Comparison of ENCODE assay signal across 9 cellular contexts in the genomic region with DNA sequence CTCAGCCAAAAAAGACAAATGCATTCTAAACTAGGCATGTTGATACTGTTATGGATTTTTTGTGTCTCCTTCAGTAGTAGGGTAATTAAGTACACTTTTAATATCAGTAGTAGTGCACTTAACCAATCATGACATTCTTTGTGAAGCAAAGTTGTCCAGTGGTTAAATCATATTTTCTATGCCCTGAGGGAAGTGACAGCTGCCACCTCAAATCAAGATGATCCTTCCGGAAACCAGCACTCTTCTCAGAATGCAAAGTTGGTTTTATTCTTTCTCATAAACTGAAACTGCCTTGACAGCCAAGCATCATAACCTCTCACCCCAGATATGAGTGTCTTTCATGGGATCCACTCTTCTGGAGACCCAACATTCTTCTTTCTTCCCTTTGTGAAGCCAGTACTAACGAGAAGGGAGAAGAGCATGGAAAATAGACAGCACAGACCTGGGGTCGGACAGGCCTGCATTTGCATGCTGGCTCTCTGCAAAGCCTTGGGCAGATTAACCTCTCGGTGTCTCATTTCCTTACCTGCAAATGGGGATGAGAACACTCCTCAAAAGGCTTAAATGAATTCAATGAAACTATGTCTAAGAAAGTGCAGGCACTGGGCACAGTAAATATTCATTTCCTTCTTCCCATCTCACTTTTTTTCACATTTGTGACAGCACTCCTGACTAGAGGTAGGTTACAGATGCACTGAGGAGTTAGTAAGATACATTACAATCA. TPM values are rescaled to one million over a fixed set of nuclear protein-coding genes. Genes with fewer than 3 reads are reported as not detected.
DNase-seq lines count a peak whose midpoint lies in the region; ATAC-seq and TF ChIP-seq lines count a peak whose summit lies in the region.
"Had no signal": no experiment of that assay in that cellular context is flagged by ENCODE, and none has a peak within 500 bp of the region (broad histone marks: within the 10 kb centered on the region; RNA-seq: fewer than 3 reads in every experiment).

No MANE protein-coding gene starts in this region.

- H3K4me1 Mint-ChIP-seq in activated CD8-positive, alpha-beta memory T cell treated with anti-CD3 and anti-CD28 coated beads, Interleukin-2, amount 10 ng/mL, durations not matched to agents 7 days and 5 days, result peaks cover 47% of the 10 kb centered on the region
- peaks cover 61 to 67% (median 65%) of the 10 kb centered on the region in 3 donors for H3K4me1 Mint-ChIP-seq in T-cell

- peaks cover 3% of the 10 kb centered on the region for H3K9me3 Mint-ChIP-seq in activated CD8-positive, alpha-beta memory T cell treated with anti-CD3 and anti-CD28 coated beads, Interleukin-2, amount 10 ng/mL, durations not matched to agents 7 days and 5 days (ENCODE audit: low read depth)
- H3K9me3 Mint-ChIP-seq in T-cell, result no peaks in the 10 kb centered on the region

- peak overlapping the region; percentile 56 for H3K4me3 Mint-ChIP-seq in activated CD8-positive, alpha-beta memory T cell treated with anti-CD3 and anti-CD28 coated beads, Interleukin-2, amount 10 ng/mL, durations not matched to agents 7 days and 5 days
- peak overlapping the region; percentile 21 to 50 (median 42) for H3K4me3 Mint-ChIP-seq in T-cell

- no peaks in the 10 kb centered on the region for H3K27me3 ChIP-seq in suprapubic skin

- H3K27me3 Mint-ChIP-seq in activated CD8-positive, alpha-beta memory T cell treated with anti-CD3 and anti-CD28 coated beads, Interleukin-2, amount 10 ng/mL, durations not matched to agents 7 days and 5 days, result no peaks in the 10 kb centered on the region
- H3K27me3 Mint-ChIP-seq in T-cell, result no peaks in the 10 kb centered on the region

- no peak for TF ChIP-seq EP300 in suprapubic skin (IDR thresholded peaks at IDR 0.05)

- H3K4me1 ChIP-seq in suprapubic skin, result peaks cover 38% of the 10 kb centered on the region

- peak; percentile 74 for DNase-seq in activated CD8-positive, alpha-beta memory T cell treated with anti-CD3 and anti-CD28 coated beads, Interleukin-2, amount 10 ng/mL, durations not matched to agents 7 days and 5 days
- no peak for DNase-seq in activated CD8-positive, alpha-beta memory T cell treated with anti-CD3 and anti-CD28 coated beads, Interleukin-2, amount 50 U/mL, for 4 hours
- DNase-seq in T-cell, result no peak
- DNase-seq in stimulated activated CD8-positive, alpha-beta memory T cell treated with anti-CD3 and anti-CD28 coated beads, Interleukin-15, amount 100 ng/mL, for 48 hours (ENCODE audit: low read depth in 2 of 2), result peak; percentile 4 to 8
- no peak for DNase-seq in suprapubic skin (ENCODE audit: low spot score in 2 of 2)
- DNase-seq in DMS79 (lab: John Stamatoyannopoulos, UW), result no peak
- no peak for DNase-seq in RWPE1 (ENCODE audit: low spot score)
- DNase-seq: NCI-H187 had no signal

- CTCF ChIA-PET in activated CD8-positive, alpha-beta memory T cell treated with anti-CD3 and anti-CD28 coated beads, Interleukin-2, amount 10 ng/mL, durations not matched to agents 7 days and 5 days (lab: Charles Lee), result interaction anchor here (0.7 to 3.4 kb wide), 9 partner anchors 11 to 299 kb away, joined by 3 to 16 read pairs (median 5); no protein-coding TSS in a partner anchor
- CTCF ChIA-PET in T-cell (lab: Charles Lee), result interaction anchor here in 1 of 2 donors (0.5 to 2.7 kb wide), 6 partner anchors 14 to 634 kb away, joined by 3 to 16 read pairs (median 6); partner anchors contain the start of genes AAGAB and IQCH
- CTCF ChIA-PET in RWPE1 (lab: Yijun Ruan, JAX), result no interaction called here

- POLR2A ChIA-PET in T-cell (lab: Charles Lee) (no interaction called here), RWPE1 (lab: Yijun Ruan, JAX; ENCODE audit: low non-redundant PET) (no interaction called here)

- H3K36me3 Mint-ChIP-seq in activated CD8-positive, alpha-beta memory T cell treated with anti-CD3 and anti-CD28 coated beads, Interleukin-2, amount 10 ng/mL, durations not matched to agents 7 days and 5 days, result peaks cover 28% of the 10 kb centered on the region
- peaks cover 20% of the 10 kb centered on the region for H3K36me3 Mint-ChIP-seq in T-cell

- peaks cover 3% of the 10 kb centered on the region for H3K36me3 ChIP-seq in suprapubic skin

- H3K4me3 ChIP-seq in suprapubic skin, result no peak overlapping the region

- 49% methylated on average over 4 of the region's 4 CpGs for WGBS in suprapubic skin

- ATAC-seq in activated CD8-positive, alpha-beta memory T cell treated with anti-CD3 and anti-CD28 coated beads, Interleukin-2, amount 10 ng/mL, durations not matched to agents 7 days and 5 days, result peak; percentile 92
- ATAC-seq in HG02870 (IDR thresholded peaks at IDR 0.05; ENCODE audit: unreplicated experiment) (peak; percentile 90), T-cell (replicated peaks in 1 of 4) (peak; percentile 46 to 77 (median 61))

- H3K27ac ChIP-seq in suprapubic skin (no peak overlapping the region), RWPE1 (no peak overlapping the region)

- no peak for TF ChIP-seq CTCF in suprapubic skin (IDR thresholded peaks at IDR 0.05)
- TF ChIP-seq CTCF in RWPE1 (conservative IDR thresholded peaks at IDR 0.05; ENCODE audit: low read depth), result no peak

- TF ChIP-seq POLR2A in suprapubic skin (IDR thresholded peaks at IDR 0.05), result no peak

- no peaks in the 10 kb centered on the region for H3K9me3 ChIP-seq in suprapubic skin

- peak overlapping the region; percentile 87 for H3K27ac Mint-ChIP-seq in activated CD8-positive, alpha-beta memory T cell treated with anti-CD3 and anti-CD28 coated beads, Interleukin-2, amount 10 ng/mL, durations not matched to agents 7 days and 5 days
- peak overlapping the region; percentile 64 to 89 for H3K27ac Mint-ChIP-seq in T-cell

RNA-seq across cellular contexts. Expression of gene AAGAB, which starts 13.2 kb away (rescaled TPM):
- total RNA-seq in activated CD8-positive, alpha-beta memory T cell treated with anti-CD3 and anti-CD28 coated beads, Interleukin-2, amount 10 ng/mL, durations not matched to agents 7 days and 5 days, result 10 to 100 TPM; 46.8 to 57.0 TPM
- total RNA-seq in T-cell (10 to 100 TPM; 21.9 to 28.4 (median 23.6) TPM), suprapubic skin (10 to 100 TPM; 18.6 to 28.0 (median 26.0) TPM)

RNA-seq across cellular contexts. Expression of gene IQCH, which starts 13.3 kb away (rescaled TPM):
- 1 to 10 TPM in 1 of 2 experiments, under 1 TPM in 1; 0.98 to 1.9 TPM for total RNA-seq in activated CD8-positive, alpha-beta memory T cell treated with anti-CD3 and anti-CD28 coated beads, Interleukin-2, amount 10 ng/mL, durations not matched to agents 7 days and 5 days
- total RNA-seq in T-cell, result 1 to 10 TPM in 4 of 5 donors, under 1 TPM in 1; 0.43 to 2.6 (median 1.3) TPM
- total RNA-seq in suprapubic skin, result 1 to 10 TPM; 1.4 to 3.1 (median 2.2) TPM

Comparison
In these comparisons a context has a peak if more than half of its experiments do, and no peak if none do; other contexts are left out.
1. DNase-seq: peak in activated CD8-positive, alpha-beta memory T cell treated with anti-CD3 and anti-CD28 coated beads, Interleukin-2, amount 10 ng/mL, durations not matched to agents 7 days and 5 days (single experiment) and stimulated activated CD8-positive, alpha-beta memory T cell treated with anti-CD3 and anti-CD28 coated beads, Interleukin-15, amount 100 ng/mL, for 48 hours (2 of 2); none in activated CD8-positive, alpha-beta memory T cell treated with anti-CD3 and anti-CD28 coated beads, Interleukin-2, amount 50 U/mL, for 4 hours (single experiment), T-cell (0 of 34), suprapubic skin (0 of 2), DMS79 (single experiment) and RWPE1 (single experiment).
2. Peak in every context shown above with its lines, with median percentiles within 50 percentile points of each other: ATAC-seq.